ENCODE assay signal across 8 cellular contexts in the genomic region with DNA sequence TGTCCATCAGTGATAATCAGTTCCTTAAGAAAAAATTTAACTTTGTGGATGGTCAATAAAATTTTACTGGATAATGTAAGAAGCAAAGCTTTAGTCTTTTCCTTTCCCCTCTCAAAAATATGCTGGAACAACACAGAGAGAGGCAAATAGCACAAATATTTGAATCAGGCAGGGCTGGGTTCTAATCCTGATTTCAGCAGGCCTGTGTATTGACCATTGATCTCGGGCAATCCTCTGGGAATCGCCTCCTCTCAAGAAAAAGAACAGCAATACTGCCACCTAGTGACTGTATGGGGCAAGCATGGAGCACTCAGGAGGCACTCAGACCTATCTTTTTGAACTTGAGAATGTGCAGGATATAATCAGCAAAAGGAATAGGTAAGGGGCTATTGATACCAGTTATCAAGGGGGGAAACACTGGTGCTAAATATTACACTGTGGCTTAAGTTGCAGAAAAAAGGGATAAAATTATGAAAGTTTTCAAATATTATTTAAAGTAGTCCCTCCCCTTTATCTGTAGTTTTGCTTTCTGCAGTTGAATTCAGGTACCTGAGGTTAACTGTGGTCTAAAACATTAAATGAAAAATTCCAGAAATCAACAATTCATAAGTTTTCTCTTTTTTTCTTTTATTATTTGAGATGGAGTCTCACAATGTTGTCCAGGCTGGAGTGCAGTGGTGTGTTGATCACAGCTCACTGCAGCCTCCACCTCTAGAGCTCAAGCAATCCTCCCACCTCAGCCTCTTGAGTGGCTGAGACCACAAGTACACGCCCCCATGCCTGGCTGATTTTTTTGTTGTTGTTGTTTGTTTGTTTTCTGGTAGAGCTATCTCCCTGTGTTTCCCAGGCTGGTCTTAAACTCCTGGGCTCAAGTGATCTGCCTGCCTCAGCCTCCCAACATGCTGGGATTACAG.
DNase-seq lines count a peak whose midpoint lies in the region; ATAC-seq and TF ChIP-seq lines count a peak whose summit lies in the region.

No MANE protein-coding gene starts in this region.

- H3K4me1 ChIP-seq in RWPE2 (ENCODE audit: insufficient read depth, poor library complexity, severe bottlenecking), result peaks cover 23% of the 10 kb centered on the region
- H3K4me1 ChIP-seq in body of pancreas, result peaks cover 10% of the 10 kb centered on the region
- H3K4me1 ChIP-seq in iPS DF 6.9 (ENCODE audit: control insufficient read depth, insufficient read depth, low read length), result peaks cover 3% of the 10 kb centered on the region; the same call in 1 of the 2 replicates

- H3K27ac ChIP-seq in RWPE2 (ENCODE audit: poor library complexity, severe bottlenecking) (no peak overlapping the region), body of pancreas (no peak overlapping the region), iPS DF 6.9 (ENCODE audit: low read length) (no peak overlapping the region)

- intact Hi-C loops in body of pancreas (cut with DNase I), result loop anchor here (5.0 kb wide), 2 partner anchors 164 to 171 kb away; no protein-coding TSS in a partner anchor

- H3K4me3 ChIP-seq in RWPE2 (ENCODE audit: severe bottlenecking), result no peak overlapping the region
- no peak overlapping the region for H3K4me3 ChIP-seq in body of pancreas
- H3K4me3 ChIP-seq in iPS DF 6.9 (ENCODE audit: low read length), result no peak overlapping the region

- TF ChIP-seq CTCF in GM10266 (IDR thresholded peaks at IDR 0.05; ENCODE audit: control insufficient read depth, insufficient read depth, low read depth, missing control alignments) (peak; percentile 90), RWPE2 (IDR thresholded peaks at IDR 0.05; ENCODE audit: poor library complexity, severe bottlenecking) (peak; percentile 91), body of pancreas (IDR thresholded peaks at IDR 0.05) (peak; percentile 71 to 85 (median 73))

- ATAC-seq in RWPE2 (ENCODE audit: low read depth) (peak; percentile 50), body of pancreas (peak; percentile 64), HG02759 (IDR thresholded peaks at IDR 0.05; ENCODE audit: unreplicated experiment) (no peak)

- H3K27me3 ChIP-seq in RWPE2 (ENCODE audit: insufficient read depth, poor library complexity, severe bottlenecking) (no peaks in the 10 kb centered on the region), body of pancreas (no peaks in the 10 kb centered on the region), iPS DF 6.9 (ENCODE audit: control insufficient read depth, insufficient read depth, low read length) (no peaks in the 10 kb centered on the region)

- WGBS in body of pancreas, 2 donors, result 22 to 24% methylated on average over 3 of the region's 3 CpGs
- no CpG with 5 or more reads among the region's 3 CpGs for WGBS in iPS DF 6.9 (ENCODE audit: insufficient coverage, insufficient read length)

- TF ChIP-seq POLR2A in body of pancreas (IDR thresholded peaks at IDR 0.05), result no peak

- H3K36me3 ChIP-seq in RWPE2 (ENCODE audit: low read depth) (no peaks in the 10 kb centered on the region; the same call in 1 of the 2 replicates), body of pancreas (replicated peaks in 1 of 2; ENCODE audit: insufficient read depth in 1 of 2, low read depth in 2 of 2) (no peaks in the 10 kb centered on the region), iPS DF 6.9 (ENCODE audit: control insufficient read depth, insufficient read depth, low read length) (no peaks in the 10 kb centered on the region)

- peak; percentile 74 for DNase-seq in ACHN
- peak; percentile 43 for DNase-seq in GM10266 (ENCODE audit: extremely low spot score)
- DNase-seq in M059J (ENCODE audit: low read depth), result peak; percentile 81
- no peak for DNase-seq in RWPE2 (ENCODE audit: low spot score)
- DNase-seq in body of pancreas, result peak; percentile 72 to 78 (median 76)
- DNase-seq in iPS DF 6.9 (ENCODE audit: low read depth, low spot score), result peak; percentile 72
- peak; percentile 60 for DNase-seq in stimulated activated CD4-positive, alpha-beta T cell treated with anti-CD3 and anti-CD28 coated beads, Interleukin-15, amount 100 ng/mL, for 24 hours

- H3K9me3 ChIP-seq in RWPE2 (ENCODE audit: severe bottlenecking) (no peaks in the 10 kb centered on the region), body of pancreas (no peaks in the 10 kb centered on the region), iPS DF 6.9 (ENCODE audit: control insufficient read depth, insufficient read depth, low read length) (no peaks in the 10 kb centered on the region)

- in situ Hi-C loops in ACHN (cut with HindIII; ENCODE audit: low pct_ligation_motif_present, low pct_unique_long_range_greater_than_20kb, low sequenced_read_pairs), result loop anchor here (25.0 kb wide), 1 partner anchor 171 kb away; the partner anchor contains the start of gene CCDC28A
